9 cellular contexts compared by ENCODE assay signal in the genomic region with DNA sequence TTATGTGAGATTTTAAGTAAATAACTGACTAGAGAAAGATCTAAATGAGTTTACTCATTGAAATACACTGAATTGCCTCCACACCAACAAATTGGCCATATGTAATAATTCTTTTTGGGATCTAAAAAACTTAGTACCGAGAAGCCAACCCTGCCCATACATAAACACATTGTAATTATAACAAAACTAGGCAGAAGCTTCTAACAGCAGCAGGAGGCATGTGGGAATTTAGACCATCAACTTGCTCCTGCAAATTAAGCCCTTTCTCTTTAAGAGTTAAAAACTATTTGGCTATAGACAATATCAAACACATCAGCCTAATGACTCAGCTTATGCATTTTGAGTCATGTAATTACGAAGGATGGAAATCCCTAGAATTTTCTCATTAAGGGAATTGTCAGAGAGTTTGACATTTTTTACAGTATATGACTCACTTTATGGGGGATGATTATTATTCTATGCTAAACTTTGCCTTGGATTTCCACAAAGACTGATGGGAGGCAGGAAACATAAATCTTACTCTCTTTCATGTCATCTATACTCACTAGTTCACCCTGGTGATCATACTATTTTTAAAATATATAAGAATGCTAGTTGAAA. TPM values are rescaled to one million over a fixed set of nuclear protein-coding genes. Genes with fewer than 3 reads are reported as not detected.
A peak's percentile ranks its signal among the peaks of the same experiment; 100 is the strongest.
DNase-seq lines count a peak whose midpoint lies in the region; ATAC-seq and TF ChIP-seq lines count a peak whose summit lies in the region.
"Had no signal": no experiment of that assay in that cellular context is flagged by ENCODE, and none has a peak within 500 bp of the region (broad histone marks: within the 10 kb centered on the region; RNA-seq: fewer than 3 reads in every experiment).

No MANE protein-coding gene starts in this region.

- no peaks in the 10 kb centered on the region for H3F3A ChIP-seq in GM23338 (replicated peaks; ENCODE audit: low read depth)

- H3K9me3 Mint-ChIP-seq in activated naive CD8-positive, alpha-beta T cell treated with anti-CD3 and anti-CD28 coated beads for 36 hours: no peaks in the 10 kb centered on the region
- H3K9me3 Mint-ChIP-seq in mesothelial cell of epicardium (no peaks in the 10 kb centered on the region), GM23338 (no peaks in the 10 kb centered on the region)

- no peak overlapping the region for H2AFZ ChIP-seq in GM23338

- H3K4me1 ChIP-seq in GM23338 (ENCODE audit: insufficient read depth): peaks cover 41% of the 10 kb centered on the region

- ATAC-seq in GM23338: no peak

- H3K4me1 Mint-ChIP-seq in activated naive CD8-positive, alpha-beta T cell treated with anti-CD3 and anti-CD28 coated beads for 36 hours: peaks cover 74% of the 10 kb centered on the region
- H3K4me1 Mint-ChIP-seq in mesothelial cell of epicardium (peaks cover 33% of the 10 kb centered on the region), GM23338 (peaks cover 28% of the 10 kb centered on the region)

- no peaks in the 10 kb centered on the region for H3K79me2 ChIP-seq in GM23338 (replicated peaks; ENCODE audit: insufficient read depth)

- H3K4me2 ChIP-seq in GM23338: no peak overlapping the region

- TF ChIP-seq CTCF in mesothelial cell of epicardium (IDR thresholded peaks at IDR 0.05; ENCODE audit: unreplicated experiment): no peak
- no peak for TF ChIP-seq CTCF in GM23338 (conservative IDR thresholded peaks at IDR 0.05; ENCODE audit: low read depth in 2 of 2)

- peak overlapping the region; percentile 80 for H3K4me3 Mint-ChIP-seq in activated naive CD8-positive, alpha-beta T cell treated with anti-CD3 and anti-CD28 coated beads for 36 hours
- no peak overlapping the region for H3K4me3 Mint-ChIP-seq in mesothelial cell of epicardium
- no peak overlapping the region for H3K4me3 Mint-ChIP-seq in GM23338

- peaks cover 86% of the 10 kb centered on the region for H3K36me3 Mint-ChIP-seq in activated naive CD8-positive, alpha-beta T cell treated with anti-CD3 and anti-CD28 coated beads for 36 hours
- no peaks in the 10 kb centered on the region for H3K36me3 Mint-ChIP-seq in mesothelial cell of epicardium
- no peaks in the 10 kb centered on the region for H3K36me3 Mint-ChIP-seq in GM23338 (ENCODE audit: low read depth)

- H3K27me3 Mint-ChIP-seq in activated naive CD8-positive, alpha-beta T cell treated with anti-CD3 and anti-CD28 coated beads for 36 hours: no peaks in the 10 kb centered on the region
- H3K27me3 Mint-ChIP-seq in mesothelial cell of epicardium (ENCODE audit: low read depth) (peaks cover 2% of the 10 kb centered on the region), GM23338 (ENCODE audit: insufficient read depth, low read depth, poor library complexity) (no peaks in the 10 kb centered on the region)

- H3K36me3 ChIP-seq in GM23338 (ENCODE audit: insufficient read depth): no peaks in the 10 kb centered on the region

- no peaks in the 10 kb centered on the region for H3K27me3 ChIP-seq in GM23338 (ENCODE audit: insufficient read depth)

- DNase-seq in AG08396 (ENCODE audit: low spot score): peak; percentile 18
- DNase-seq in HPDE6-E6E7 (ENCODE audit: extremely low spot score): peak; percentile 21
- no peak for DNase-seq in activated naive CD8-positive, alpha-beta T cell treated with anti-CD3 and anti-CD28 coated beads for 36 hours
- DNase-seq in left kidney (ENCODE audit: low read depth, low spot score): peak; percentile 13
- no peak for DNase-seq in NCI-H187 treated with DMSO at 0.1 percent for 48 hours (lab: John Stamatoyannopoulos, UW)
- no peak for DNase-seq in mesothelial cell of epicardium (ENCODE audit: low spot score in 2 of 2, unreplicated experiment in 2 of 2)
- no peak for DNase-seq in NCI-H1436 treated with DMSO at 0.1 percent for 48 hours (lab: John Stamatoyannopoulos, UW)
- DNase-seq in GM23338 (ENCODE audit: low spot score): no peak
- DNase-seq: stimulated activated CD4-positive, alpha-beta T cell treated with anti-CD3 and anti-CD28 coated beads, Interleukin-2, amount 100 ng/mL, for 48 hours had no signal

- H3K9me2 ChIP-seq in GM23338 (ENCODE audit: insufficient read depth): peaks cover 7% of the 10 kb centered on the region

- H3K27ac ChIP-seq in GM23338 (ENCODE audit: low read depth): no peak overlapping the region

- no peak overlapping the region for H3K4me3 ChIP-seq in GM23338

- peak overlapping the region; percentile 95 for H3K27ac Mint-ChIP-seq in activated naive CD8-positive, alpha-beta T cell treated with anti-CD3 and anti-CD28 coated beads for 36 hours
- H3K27ac Mint-ChIP-seq in mesothelial cell of epicardium (no peak overlapping the region), GM23338 (no peak overlapping the region)

- no peaks in the 10 kb centered on the region for H4K20me1 ChIP-seq in GM23338 (replicated peaks; ENCODE audit: insufficient read depth)

TF ChIP-seq in GM23338, 12 proteins besides CTCF, POLR2A, EP300 and RAD21 (continues in another document):
- TF ChIP-seq, protein P1, sequence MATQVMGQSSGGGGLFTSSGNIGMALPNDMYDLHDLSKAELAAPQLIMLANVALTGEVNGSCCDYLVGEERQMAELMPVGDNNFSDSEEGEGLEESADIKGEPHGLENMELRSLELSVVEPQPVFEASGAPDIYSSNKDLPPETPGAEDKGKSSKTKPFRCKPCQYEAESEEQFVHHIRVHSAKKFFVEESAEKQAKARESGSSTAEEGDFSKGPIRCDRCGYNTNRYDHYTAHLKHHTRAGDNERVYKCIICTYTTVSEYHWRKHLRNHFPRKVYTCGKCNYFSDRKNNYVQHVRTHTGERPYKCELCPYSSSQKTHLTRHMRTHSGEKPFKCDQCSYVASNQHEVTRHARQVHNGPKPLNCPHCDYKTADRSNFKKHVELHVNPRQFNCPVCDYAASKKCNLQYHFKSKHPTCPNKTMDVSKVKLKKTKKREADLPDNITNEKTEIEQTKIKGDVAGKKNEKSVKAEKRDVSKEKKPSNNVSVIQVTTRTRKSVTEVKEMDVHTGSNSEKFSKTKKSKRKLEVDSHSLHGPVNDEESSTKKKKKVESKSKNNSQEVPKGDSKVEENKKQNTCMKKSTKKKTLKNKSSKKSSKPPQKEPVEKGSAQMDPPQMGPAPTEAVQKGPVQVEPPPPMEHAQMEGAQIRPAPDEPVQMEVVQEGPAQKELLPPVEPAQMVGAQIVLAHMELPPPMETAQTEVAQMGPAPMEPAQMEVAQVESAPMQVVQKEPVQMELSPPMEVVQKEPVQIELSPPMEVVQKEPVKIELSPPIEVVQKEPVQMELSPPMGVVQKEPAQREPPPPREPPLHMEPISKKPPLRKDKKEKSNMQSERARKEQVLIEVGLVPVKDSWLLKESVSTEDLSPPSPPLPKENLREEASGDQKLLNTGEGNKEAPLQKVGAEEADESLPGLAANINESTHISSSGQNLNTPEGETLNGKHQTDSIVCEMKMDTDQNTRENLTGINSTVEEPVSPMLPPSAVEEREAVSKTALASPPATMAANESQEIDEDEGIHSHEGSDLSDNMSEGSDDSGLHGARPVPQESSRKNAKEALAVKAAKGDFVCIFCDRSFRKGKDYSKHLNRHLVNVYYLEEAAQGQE (IDR thresholded peaks at IDR 0.05; ENCODE audit: unreplicated experiment): no peak
- TF ChIP-seq EZH2phosphoT487 (IDR thresholded peaks at IDR 0.05; ENCODE audit: unreplicated experiment) (no peak), NANOG (IDR thresholded peaks at IDR 0.05; ENCODE audit: borderline replicate concordance) (no peak), ZNF114 (CRISPR knock-in tag; IDR thresholded peaks at IDR 0.05) (no peak), JUNB (IDR thresholded peaks at IDR 0.05; ENCODE audit: unreplicated experiment) (no peak), POLR2AphosphoS5 (IDR thresholded peaks at IDR 0.05; ENCODE audit: low read depth) (no peak), CREB1 (CRISPR knock-in tag; IDR thresholded peaks at IDR 0.05; ENCODE audit: low read depth) (no peak)
- TF ChIP-seq, protein P2, sequence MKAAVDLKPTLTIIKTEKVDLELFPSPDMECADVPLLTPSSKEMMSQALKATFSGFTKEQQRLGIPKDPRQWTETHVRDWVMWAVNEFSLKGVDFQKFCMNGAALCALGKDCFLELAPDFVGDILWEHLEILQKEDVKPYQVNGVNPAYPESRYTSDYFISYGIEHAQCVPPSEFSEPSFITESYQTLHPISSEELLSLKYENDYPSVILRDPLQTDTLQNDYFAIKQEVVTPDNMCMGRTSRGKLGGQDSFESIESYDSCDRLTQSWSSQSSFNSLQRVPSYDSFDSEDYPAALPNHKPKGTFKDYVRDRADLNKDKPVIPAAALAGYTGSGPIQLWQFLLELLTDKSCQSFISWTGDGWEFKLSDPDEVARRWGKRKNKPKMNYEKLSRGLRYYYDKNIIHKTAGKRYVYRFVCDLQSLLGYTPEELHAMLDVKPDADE (IDR thresholded peaks at IDR 0.05): no peak

RNA-seq across cellular contexts. Expression of a gene that starts 1.0 kb away (rescaled TPM):
- 100 to 1,000 TPM; 112 to 117 TPM for total RNA-seq in activated naive CD8-positive, alpha-beta T cell treated with anti-CD3 and anti-CD28 coated beads for 36 hours
- total RNA-seq in mesothelial cell of epicardium: 0.13 to 0.25 TPM (median 0.13 TPM) in 3 replicates
- not detected in 2 replicates for total RNA-seq in GM23338 (2014; rRNA removed; shearing (Covaris generic))
- polyA plus RNA-seq in GM23338 (2016; fragmentation: Nextera tagmentation; extraction: Ambion mirVana): not detected in 2 replicates

Comparison
In these comparisons a context has a peak if more than half of its experiments do, and no peak if none do; other contexts are left out.
1. DNase-seq: peak in AG08396 (single experiment), HPDE6-E6E7 (single experiment) and left kidney (single experiment); none in activated naive CD8-positive, alpha-beta T cell treated with anti-CD3 and anti-CD28 coated beads for 36 hours (single experiment), NCI-H187 treated with DMSO at 0.1 percent for 48 hours (single experiment), mesothelial cell of epicardium (0 of 2), NCI-H1436 treated with DMSO at 0.1 percent for 48 hours (single experiment) and GM23338 (single experiment).
2. RNA of a gene that starts 1.0 kb away (total RNA-seq): 112 to 117 TPM in activated naive CD8-positive, alpha-beta T cell treated with anti-CD3 and anti-CD28 coated beads for 36 hours; 0.13 to 0.25 TPM in mesothelial cell of epicardium and not detected in GM23338; every median in the first group is over 10 times any median in the second.